In the genomic region with DNA sequence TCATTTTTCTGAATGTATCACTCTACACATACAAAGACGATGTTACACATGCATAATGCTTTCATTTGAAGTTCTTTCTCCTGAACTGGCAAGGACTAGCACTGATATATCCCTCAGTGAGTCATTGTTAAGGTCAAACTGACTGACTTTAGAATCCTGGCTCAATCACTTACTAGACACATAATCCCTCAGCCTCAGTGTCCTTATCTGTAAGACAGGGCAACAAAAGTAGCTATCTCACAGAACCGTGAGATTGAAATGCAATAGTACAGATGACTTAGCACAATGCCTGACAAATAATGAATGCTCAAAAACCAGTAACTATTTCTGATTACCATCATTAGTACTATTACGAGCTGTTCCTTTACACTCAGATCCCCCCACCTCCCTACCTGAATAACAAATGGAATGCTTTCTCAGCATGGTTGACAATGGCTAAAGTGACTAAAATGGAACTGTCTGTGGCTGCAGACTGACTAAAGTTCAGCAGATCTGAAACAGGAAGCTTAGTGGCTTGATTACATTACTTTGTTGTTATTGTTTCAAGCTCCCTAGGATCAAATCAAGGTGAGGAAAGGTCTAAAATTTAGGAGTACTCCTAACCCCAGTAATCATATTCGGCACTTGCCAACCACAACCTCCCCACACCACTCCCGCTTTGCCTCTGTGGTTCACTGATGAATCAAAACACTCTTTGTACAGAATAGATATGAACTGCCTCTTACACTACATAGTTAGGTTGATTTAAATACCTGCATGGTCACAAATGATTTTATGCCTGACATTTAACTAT, we compare ENCODE assay signal across 8 cellular contexts. TPM values are rescaled to one million over a fixed set of nuclear protein-coding genes. Genes with fewer than 3 reads are reported as not detected.
DNase-seq lines count a peak whose midpoint lies in the region; ATAC-seq and TF ChIP-seq lines count a peak whose summit lies in the region.

No MANE protein-coding gene starts in this region.

- peaks cover 15% of the 10 kb centered on the region for H3K36me3 Mint-ChIP-seq in activated naive CD8-positive, alpha-beta T cell treated with anti-CD3 and anti-CD28 coated beads for 36 hours

- no peak for TF ChIP-seq CTCF in left lung (IDR thresholded peaks at IDR 0.05)

- no peaks in the 10 kb centered on the region for H3K27me3 Mint-ChIP-seq in activated naive CD8-positive, alpha-beta T cell treated with anti-CD3 and anti-CD28 coated beads for 36 hours

- peaks cover 11% of the 10 kb centered on the region for H3K4me1 Mint-ChIP-seq in activated naive CD8-positive, alpha-beta T cell treated with anti-CD3 and anti-CD28 coated beads for 36 hours

- H3K27me3 ChIP-seq in skeletal muscle satellite cell (ENCODE audit: control insufficient read depth, insufficient read depth, low read length) (no peaks in the 10 kb centered on the region), left lung (no peaks in the 10 kb centered on the region)

- no peak overlapping the region for H3K4me3 Mint-ChIP-seq in activated naive CD8-positive, alpha-beta T cell treated with anti-CD3 and anti-CD28 coated beads for 36 hours

- no peaks in the 10 kb centered on the region for H3K9me3 Mint-ChIP-seq in activated naive CD8-positive, alpha-beta T cell treated with anti-CD3 and anti-CD28 coated beads for 36 hours

- peak overlapping the region; percentile 13 for H3K4me2 ChIP-seq in skeletal muscle satellite cell (ENCODE audit: low read length)

- peaks cover 12% of the 10 kb centered on the region for H3K4me1 ChIP-seq in skeletal muscle satellite cell (ENCODE audit: control insufficient read depth, insufficient read depth, low read length)
- peaks cover 0 to 7% of the 10 kb centered on the region in 2 donors for H3K4me1 ChIP-seq in left lung

- H3K9ac ChIP-seq in skeletal muscle satellite cell (ENCODE audit: low read depth, low read length), result no peak overlapping the region

- H3K4me3 ChIP-seq in skeletal muscle satellite cell (ENCODE audit: low read length) (no peak overlapping the region), left lung (no peak overlapping the region)

- intact Hi-C loops in left lung (cut with DNase I), result no loop called here

- ATAC-seq in HG03095 (IDR thresholded peaks at IDR 0.05; ENCODE audit: unreplicated experiment), result peak; percentile 70
- no peak for ATAC-seq in left lung

- H3K27ac Mint-ChIP-seq in activated naive CD8-positive, alpha-beta T cell treated with anti-CD3 and anti-CD28 coated beads for 36 hours, result peak overlapping the region; percentile 27

- no peaks in the 10 kb centered on the region for H3K9me3 ChIP-seq in skeletal muscle satellite cell (replicated peaks; ENCODE audit: low read length)
- H3K9me3 ChIP-seq in left lung, result no peaks in the 10 kb centered on the region

- DNase-seq in stimulated activated CD4-positive, alpha-beta T cell treated with anti-CD3 and anti-CD28 coated beads, Interleukin-15, amount 100 ng/mL, for 48 hours (ENCODE audit: low read depth in 2 of 2), result peak; percentile 8 to 17
- DNase-seq in stimulated activated CD4-positive, alpha-beta T cell treated with anti-CD3 and anti-CD28 coated beads, Interleukin-4, amount 100 ng/mL, for 1 hour, result no peak
- peak; percentile 33 for DNase-seq in activated naive CD8-positive, alpha-beta T cell treated with anti-CD3 and anti-CD28 coated beads for 36 hours
- DNase-seq in left lung (no peak), NCI-H446 treated with DMSO at 0.1 percent for 48 hours (lab: John Stamatoyannopoulos, UW) (no peak), NCI-H69 (lab: John Stamatoyannopoulos, UW) (no peak)

- H3K36me3 ChIP-seq in skeletal muscle satellite cell (ENCODE audit: insufficient read depth, low read length) (peaks cover 3% of the 10 kb centered on the region), left lung (peaks cover 0 to 17% of the 10 kb centered on the region in 2 donors)

- H3K27ac ChIP-seq in left lung, result no peak overlapping the region

RNA-seq across cellular contexts. Expression of a gene that starts 35.8 kb away (rescaled TPM):
- total RNA-seq in activated naive CD8-positive, alpha-beta T cell treated with anti-CD3 and anti-CD28 coated beads for 36 hours, result under 1 TPM; 0.54 to 0.56 TPM
- total RNA-seq in skeletal muscle satellite cell (2012; rRNA removed), result 0.25 and 0.44 TPM in 2 replicates
- 1 to 10 TPM; 6.8 to 7.8 TPM for total RNA-seq in left lung

RNA-seq across cellular contexts. Expression of a gene that starts 40.9 kb away (rescaled TPM):
- 10 to 100 TPM; 14.0 to 14.5 TPM for total RNA-seq in activated naive CD8-positive, alpha-beta T cell treated with anti-CD3 and anti-CD28 coated beads for 36 hours
- total RNA-seq in skeletal muscle satellite cell (2012; rRNA removed), result 24.6 and 26.9 TPM in 2 replicates
- 10 to 100 TPM; 34.2 to 37.4 TPM for total RNA-seq in left lung

Comparison
In these comparisons a context has a peak if more than half of its experiments do, and no peak if none do; other contexts are left out.
1. DNase-seq: peak in stimulated activated CD4-positive, alpha-beta T cell treated with anti-CD3 and anti-CD28 coated beads, Interleukin-15, amount 100 ng/mL, for 48 hours (2 of 2) and activated naive CD8-positive, alpha-beta T cell treated with anti-CD3 and anti-CD28 coated beads for 36 hours (single experiment); none in stimulated activated CD4-positive, alpha-beta T cell treated with anti-CD3 and anti-CD28 coated beads, Interleukin-4, amount 100 ng/mL, for 1 hour (single experiment), left lung (0 of 2), NCI-H446 treated with DMSO at 0.1 percent for 48 hours (single experiment) and NCI-H69 (single experiment).
2. RNA of a gene that starts 35.8 kb away (total RNA-seq): 6.8 to 7.8 TPM in left lung; 0.54 to 0.56 TPM in activated naive CD8-positive, alpha-beta T cell treated with anti-CD3 and anti-CD28 coated beads for 36 hours; every median in the first group is over 4 times any median in the second.